In genomic region chr3:152321806-152322377, GRCh38 we compare ENCODE assay signal across 12 cellular contexts. TPM values are rescaled to one million over a fixed set of nuclear protein-coding genes. Genes with fewer than 3 reads are reported as not detected.
DNase-seq lines count a peak whose midpoint lies in the region; ATAC-seq and TF ChIP-seq lines count a peak whose summit lies in the region.
"Had no signal": no experiment of that assay in that cellular context is flagged by ENCODE, and none has a peak within 500 bp of the region (broad histone marks: within the 10 kb centered on the region; RNA-seq: fewer than 3 reads in every experiment).

No MANE protein-coding gene starts in this region.

- ATAC-seq in heart right ventricle (peak in 5 of 8 donors; percentile 41 to 75 (median 64)), memory B cell (ENCODE audit: low read depth) (no peak), left colon (no peak), GM19467 (IDR thresholded peaks at IDR 0.05; ENCODE audit: unreplicated experiment) (no peak), HG02884 (IDR thresholded peaks at IDR 0.05; ENCODE audit: unreplicated experiment) (no peak)
- ATAC-seq in activated naive CD8-positive, alpha-beta T cell treated with anti-CD3 and anti-CD28 coated beads, Interleukin-2, amount 50 U/mL, for 24 hours: no peak

- peaks cover 84% of the 10 kb centered on the region for H3K4me1 Mint-ChIP-seq in activated naive CD8-positive, alpha-beta T cell treated with anti-CD3 and anti-CD28 coated beads, Interleukin-2, amount 50 U/mL, for 24 hours
- peaks cover 52% of the 10 kb centered on the region for H3K4me1 Mint-ChIP-seq in memory B cell

- H3K4me3 Mint-ChIP-seq in activated naive CD8-positive, alpha-beta T cell treated with anti-CD3 and anti-CD28 coated beads, Interleukin-2, amount 50 U/mL, for 24 hours: no peak overlapping the region
- H3K4me3 Mint-ChIP-seq in memory B cell: peak overlapping the region; percentile 16

- TF ChIP-seq CTCF in heart right ventricle (IDR thresholded peaks at IDR 0.05) (no peak), uterus (IDR thresholded peaks at IDR 0.05) (no peak)

- H3K36me3 Mint-ChIP-seq in activated naive CD8-positive, alpha-beta T cell treated with anti-CD3 and anti-CD28 coated beads, Interleukin-2, amount 50 U/mL, for 24 hours (ENCODE audit: low read depth): peaks cover 41% of the 10 kb centered on the region
- peaks cover 15% of the 10 kb centered on the region for H3K36me3 Mint-ChIP-seq in memory B cell

- intact Hi-C loops in heart right ventricle (cut with DNase I): loop anchor here in 2 of 10 donors (5.0 to 10.0 kb wide), 3 partner anchors 50 to 113 kb away; no protein-coding TSS in a partner anchor
- intact Hi-C loops in cardiac septum (cut with DNase I): no loop called here
- intact Hi-C loops in uterus (cut with DNase I; ENCODE audit: low total_unique reads): no loop called here
- intact Hi-C loops in left colon (cut with DNase I, micrococcal nuclease): no loop called here

- H3K9me3 Mint-ChIP-seq in activated naive CD8-positive, alpha-beta T cell treated with anti-CD3 and anti-CD28 coated beads, Interleukin-2, amount 50 U/mL, for 24 hours: peaks cover 7% of the 10 kb centered on the region
- peaks cover 2% of the 10 kb centered on the region for H3K9me3 Mint-ChIP-seq in memory B cell

- H3K27ac Mint-ChIP-seq in activated naive CD8-positive, alpha-beta T cell treated with anti-CD3 and anti-CD28 coated beads, Interleukin-2, amount 50 U/mL, for 24 hours: peak overlapping the region; percentile 71
- peak overlapping the region; percentile 79 for H3K27ac Mint-ChIP-seq in memory B cell

- peaks cover 0 to 12% (median 0%) of the 10 kb centered on the region in 9 donors for H3K36me3 ChIP-seq in heart right ventricle
- H3K36me3 ChIP-seq in uterus: no peaks in the 10 kb centered on the region

- H3K4me1 ChIP-seq in heart right ventricle (peaks cover 3 to 91% (median 76%) of the 10 kb centered on the region in 9 donors), uterus (peaks cover 5 to 28% of the 10 kb centered on the region in 2 donors)

- H3K4me3 ChIP-seq in heart right ventricle (no peak overlapping the region), uterus (no peak overlapping the region)

- H3K27ac ChIP-seq in heart right ventricle (peak overlapping the region in 9 of 10 donors; percentile 6 to 67 (median 54)), uterus (peak overlapping the region; percentile 44 to 83)

- no peak for DNase-seq in heart right ventricle
- no peak for DNase-seq in cardiac septum (ENCODE audit: low spot score)
- no peak for DNase-seq in activated naive CD8-positive, alpha-beta T cell treated with anti-CD3 and anti-CD28 coated beads, Interleukin-2, amount 50 U/mL, for 24 hours
- no peak for DNase-seq in memory B cell (ENCODE audit: low spot score in 2 of 2)
- DNase-seq in uterus: no peak
- no peak for DNase-seq in left colon
- DNase-seq: activated CD4-positive, alpha-beta T cell treated with anti-CD3 and anti-CD28 coated beads, Interleukin-2, amount 50 U/mL, for 1 hour; amygdala; hypothalamus; NCI-H510A treated with DMSO at 0.1 percent for 48 hours had no signal

- H3K9me3 ChIP-seq in heart right ventricle (peaks cover 0 to 12% (median 0%) of the 10 kb centered on the region in 11 donors), uterus (no peaks in the 10 kb centered on the region)

- whole genome bisulfite sequencing in heart right ventricle, 2 donors: 68 to 70% methylated on average over 2 of the region's 2 CpGs

- no peak for TF ChIP-seq POLR2A in uterus (IDR thresholded peaks at IDR 0.05)

- H3K27me3 ChIP-seq in heart right ventricle (no peaks in the 10 kb centered on the region), uterus (no peaks in the 10 kb centered on the region)

- no peaks in the 10 kb centered on the region for H3K27me3 Mint-ChIP-seq in activated naive CD8-positive, alpha-beta T cell treated with anti-CD3 and anti-CD28 coated beads, Interleukin-2, amount 50 U/mL, for 24 hours
- H3K27me3 Mint-ChIP-seq in memory B cell: no peaks in the 10 kb centered on the region

RNA-seq across cellular contexts. Expression of gene MBNL1, which starts 53.2 kb away (rescaled TPM):
- 100 to 1,000 TPM; 173 to 236 (median 190) TPM for total RNA-seq in heart right ventricle
- polyA plus RNA-seq in heart right ventricle: 10 to 100 TPM; 33.1 to 55.9 TPM
- total RNA-seq in cardiac septum: 178 TPM
- total RNA-seq in uterus: 100 to 1,000 TPM; 219 to 470 (median 243) TPM
- 100 to 1,000 TPM; 154 to 183 TPM for total RNA-seq in left colon

Comparison
In these comparisons a context has a peak if more than half of its experiments do, and no peak if none do; other contexts are left out.
1. ATAC-seq: peak in heart right ventricle (5 of 8); none in activated naive CD8-positive, alpha-beta T cell treated with anti-CD3 and anti-CD28 coated beads, Interleukin-2, amount 50 U/mL, for 24 hours (single experiment), memory B cell (single experiment), left colon (single experiment), GM19467 (single experiment) and HG02884 (single experiment).